ENCODE assay signal across 24 cellular contexts in the genomic region with DNA sequence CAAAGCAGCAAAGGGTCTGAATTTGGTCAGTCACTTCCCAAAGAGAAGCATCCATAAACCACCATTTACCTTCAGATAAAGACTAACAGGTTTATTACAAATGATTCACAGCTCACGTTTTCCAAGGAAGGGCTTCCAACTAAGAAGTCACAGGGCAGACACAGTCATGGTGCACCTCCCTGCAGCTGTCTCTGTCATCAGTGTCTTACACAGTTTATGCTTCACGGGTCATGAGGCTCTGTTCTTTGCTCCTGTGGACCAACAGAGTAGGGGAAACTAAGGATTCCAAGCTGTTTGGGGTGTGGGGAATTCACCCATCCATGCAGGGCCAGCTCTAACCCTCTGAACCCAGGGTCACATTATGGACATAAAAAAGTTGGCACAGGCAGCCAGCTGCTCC.
"Had no signal": no experiment of that assay in that cellular context is flagged by ENCODE, and none has a peak within 500 bp of the region (broad histone marks: within the 10 kb centered on the region; RNA-seq: fewer than 3 reads in every experiment).

No MANE protein-coding gene starts in this region.

- H3K9me3 Mint-ChIP-seq: immature natural killer cell, mesothelial cell of epicardium, naive B cell had no signal

- H3K4me1 Mint-ChIP-seq: immature natural killer cell, mesothelial cell of epicardium, naive B cell had no signal

- H3K27ac Mint-ChIP-seq: immature natural killer cell, mesothelial cell of epicardium, naive B cell had no signal

- DNase-seq: dermis blood vessel endothelial cell; dorsolateral prefrontal cortex; effector CD4-positive, alpha-beta T cell; effector memory CD4-positive, alpha-beta T cell; erythroblast; esophagus squamous epithelium; foreskin fibroblast; heart left ventricle; hypothalamus; immature natural killer cell; islet precursor cell; kidney; kidney glomerular epithelial cell; left colon; left lung; left ventricle myocardium superior; lower lobe of right lung; mesenchymal stem cell; mucosa of descending colon; naive B cell had no signal

- H3K4me3 Mint-ChIP-seq: immature natural killer cell, mesothelial cell of epicardium, naive B cell had no signal

- H3K36me3 Mint-ChIP-seq: immature natural killer cell, mesothelial cell of epicardium, naive B cell had no signal

- H3K27me3 Mint-ChIP-seq: naive B cell had no signal

- H3K4me3 ChIP-seq: coronary artery, dorsolateral prefrontal cortex, esophagus squamous epithelium, gastroesophageal sphincter, heart left ventricle, hepatocyte, left lung, lower lobe of right lung, mucosa of descending colon had no signal
